2 cellular contexts compared by ENCODE assay signal in the genomic region with DNA sequence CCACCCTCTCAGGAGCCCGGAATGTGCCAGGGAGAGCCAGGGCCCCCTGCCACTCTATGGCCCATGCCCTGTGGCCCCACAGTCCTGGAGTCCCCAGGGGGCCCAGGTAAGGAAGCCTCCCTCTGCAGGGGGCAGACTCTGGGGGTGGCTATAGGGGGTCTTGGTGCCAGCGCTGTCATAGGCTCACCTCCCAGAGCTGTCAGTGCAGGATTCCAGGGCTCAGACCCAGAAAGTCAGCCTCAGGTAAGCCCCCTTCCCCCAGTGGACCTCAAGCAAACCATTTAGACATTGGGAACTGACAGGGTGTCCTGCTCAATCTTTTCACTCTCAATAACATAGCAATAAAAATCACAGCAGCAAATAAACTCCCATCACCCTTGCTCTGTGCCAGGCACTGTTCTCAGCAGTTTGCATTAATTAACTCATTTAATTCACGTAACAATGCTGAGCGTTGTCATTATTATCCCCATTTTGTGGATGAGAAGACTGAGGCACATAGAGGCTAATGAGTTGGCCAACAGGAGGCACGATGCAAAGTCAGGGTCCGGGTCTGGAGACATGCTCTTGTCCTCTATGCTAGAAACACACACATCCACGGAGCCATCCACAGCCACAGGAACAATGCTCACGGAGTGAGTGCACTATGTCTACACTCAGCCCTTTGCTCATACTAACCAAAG.
TF ChIP-seq lines count a peak whose summit lies in the region.

No MANE protein-coding gene starts in this region.

TF ChIP-seq in Ishikawa, 13 proteins besides CTCF, POLR2A, EP300 and RAD21:
- TF ChIP-seq, protein P1, sequence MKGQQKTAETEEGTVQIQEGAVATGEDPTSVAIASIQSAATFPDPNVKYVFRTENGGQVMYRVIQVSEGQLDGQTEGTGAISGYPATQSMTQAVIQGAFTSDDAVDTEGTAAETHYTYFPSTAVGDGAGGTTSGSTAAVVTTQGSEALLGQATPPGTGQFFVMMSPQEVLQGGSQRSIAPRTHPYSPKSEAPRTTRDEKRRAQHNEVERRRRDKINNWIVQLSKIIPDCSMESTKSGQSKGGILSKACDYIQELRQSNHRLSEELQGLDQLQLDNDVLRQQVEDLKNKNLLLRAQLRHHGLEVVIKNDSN (IDR thresholded peaks at IDR 0.05) = no peak
- no peak for TF ChIP-seq EGR1 (IDR thresholded peaks at IDR 0.05)
- TF ChIP-seq, protein P2, sequence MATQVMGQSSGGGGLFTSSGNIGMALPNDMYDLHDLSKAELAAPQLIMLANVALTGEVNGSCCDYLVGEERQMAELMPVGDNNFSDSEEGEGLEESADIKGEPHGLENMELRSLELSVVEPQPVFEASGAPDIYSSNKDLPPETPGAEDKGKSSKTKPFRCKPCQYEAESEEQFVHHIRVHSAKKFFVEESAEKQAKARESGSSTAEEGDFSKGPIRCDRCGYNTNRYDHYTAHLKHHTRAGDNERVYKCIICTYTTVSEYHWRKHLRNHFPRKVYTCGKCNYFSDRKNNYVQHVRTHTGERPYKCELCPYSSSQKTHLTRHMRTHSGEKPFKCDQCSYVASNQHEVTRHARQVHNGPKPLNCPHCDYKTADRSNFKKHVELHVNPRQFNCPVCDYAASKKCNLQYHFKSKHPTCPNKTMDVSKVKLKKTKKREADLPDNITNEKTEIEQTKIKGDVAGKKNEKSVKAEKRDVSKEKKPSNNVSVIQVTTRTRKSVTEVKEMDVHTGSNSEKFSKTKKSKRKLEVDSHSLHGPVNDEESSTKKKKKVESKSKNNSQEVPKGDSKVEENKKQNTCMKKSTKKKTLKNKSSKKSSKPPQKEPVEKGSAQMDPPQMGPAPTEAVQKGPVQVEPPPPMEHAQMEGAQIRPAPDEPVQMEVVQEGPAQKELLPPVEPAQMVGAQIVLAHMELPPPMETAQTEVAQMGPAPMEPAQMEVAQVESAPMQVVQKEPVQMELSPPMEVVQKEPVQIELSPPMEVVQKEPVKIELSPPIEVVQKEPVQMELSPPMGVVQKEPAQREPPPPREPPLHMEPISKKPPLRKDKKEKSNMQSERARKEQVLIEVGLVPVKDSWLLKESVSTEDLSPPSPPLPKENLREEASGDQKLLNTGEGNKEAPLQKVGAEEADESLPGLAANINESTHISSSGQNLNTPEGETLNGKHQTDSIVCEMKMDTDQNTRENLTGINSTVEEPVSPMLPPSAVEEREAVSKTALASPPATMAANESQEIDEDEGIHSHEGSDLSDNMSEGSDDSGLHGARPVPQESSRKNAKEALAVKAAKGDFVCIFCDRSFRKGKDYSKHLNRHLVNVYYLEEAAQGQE (IDR thresholded peaks at IDR 0.05; ENCODE audit: low read depth) = no peak
- no peak for TF ChIP-seq TEAD4 (IDR thresholded peaks at IDR 0.05)
- TF ChIP-seq TCF12 (IDR thresholded peaks at IDR 0.05; ENCODE audit: low read depth) = peak; percentile 7; the same call in 1 of the 2 replicates
- no peak for TF ChIP-seq CEBPB (IDR thresholded peaks at IDR 0.05)
- TF ChIP-seq NFIC (IDR thresholded peaks at IDR 0.05) = 0 out of 2 replicates have a peak, but pooled peaks have one; percentile 10
- TF ChIP-seq TAF1 (IDR thresholded peaks at IDR 0.05; ENCODE audit: low read depth) = no peak

TF ChIP-seq in H1, 55 proteins besides CTCF, POLR2A, EP300 and RAD21:
- TF ChIP-seq TAF1 (IDR thresholded peaks at IDR 0.05; ENCODE audit: low read depth, low read length) (no peak), TAF7 (optimal IDR thresholded peaks at IDR 0.05; ENCODE audit: borderline replicate concordance, low read depth, low read length) (no peak), BCL11A (IDR thresholded peaks at IDR 0.05; ENCODE audit: low read depth in 2 of 2, low read length in 2 of 2) (no peak), POU5F1 (IDR thresholded peaks at IDR 0.05; ENCODE audit: low read depth, low read length) (no peak), KDM1A (IDR thresholded peaks at IDR 0.05; ENCODE audit: borderline replicate concordance, low read length) (peak; percentile 83; the same call in 1 of the 2 replicates)
- TF ChIP-seq, protein P3, sequence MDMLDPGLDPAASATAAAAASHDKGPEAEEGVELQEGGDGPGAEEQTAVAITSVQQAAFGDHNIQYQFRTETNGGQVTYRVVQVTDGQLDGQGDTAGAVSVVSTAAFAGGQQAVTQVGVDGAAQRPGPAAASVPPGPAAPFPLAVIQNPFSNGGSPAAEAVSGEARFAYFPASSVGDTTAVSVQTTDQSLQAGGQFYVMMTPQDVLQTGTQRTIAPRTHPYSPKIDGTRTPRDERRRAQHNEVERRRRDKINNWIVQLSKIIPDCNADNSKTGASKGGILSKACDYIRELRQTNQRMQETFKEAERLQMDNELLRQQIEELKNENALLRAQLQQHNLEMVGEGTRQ (IDR thresholded peaks at IDR 0.05; ENCODE audit: low read length) = no peak
